Comparison of ENCODE assay signal across 12 cellular contexts in the genomic region with DNA sequence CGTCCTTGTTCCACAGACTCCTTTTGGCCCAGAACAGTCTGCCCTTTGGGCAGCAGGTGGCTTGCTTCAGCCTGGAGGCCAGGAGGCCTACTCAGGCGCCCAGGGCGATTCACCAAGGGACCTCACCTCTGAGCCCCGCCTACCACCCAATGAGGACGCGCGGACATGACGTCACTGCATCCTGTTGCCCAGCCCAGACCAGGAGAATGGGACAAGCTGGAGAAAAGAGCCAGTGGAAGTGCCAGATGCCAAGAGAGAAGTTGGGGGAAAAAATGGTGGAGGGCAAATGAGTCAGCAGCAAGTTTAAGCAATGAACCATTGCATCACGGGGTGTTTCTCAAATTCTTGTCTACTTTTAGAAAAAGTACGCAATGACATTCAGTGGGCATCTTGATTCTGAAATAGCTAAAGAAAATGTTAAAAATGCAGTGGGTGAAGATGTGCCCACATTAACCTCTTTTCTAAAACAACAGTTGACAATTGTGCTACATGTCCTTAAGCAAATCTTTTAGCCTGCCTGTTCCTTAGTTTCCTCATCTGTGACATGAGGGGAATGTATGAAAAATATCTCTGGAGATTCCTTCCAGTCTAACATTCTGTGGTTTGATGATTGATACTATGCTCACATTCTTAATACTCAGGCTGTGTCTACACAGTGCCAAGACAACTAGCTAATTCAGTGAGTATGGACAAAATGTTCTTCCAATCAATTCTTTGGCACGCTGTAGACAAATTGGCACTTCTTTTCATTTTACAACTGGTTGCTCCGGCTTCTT. TPM values are rescaled to one million over a fixed set of nuclear protein-coding genes. Genes with fewer than 3 reads are reported as not detected.
DNase-seq lines count a peak whose midpoint lies in the region; ATAC-seq and TF ChIP-seq lines count a peak whose summit lies in the region.
"Had no signal": no experiment of that assay in that cellular context is flagged by ENCODE, and none has a peak within 500 bp of the region (broad histone marks: within the 10 kb centered on the region; RNA-seq: fewer than 3 reads in every experiment).

No MANE protein-coding gene starts in this region.

- H3K27me3 ChIP-seq in GM23248 (replicated peaks; ENCODE audit: insufficient read depth): no peaks in the 10 kb centered on the region
- no peaks in the 10 kb centered on the region for H3K27me3 ChIP-seq in trophoblast cell (ENCODE audit: insufficient read depth, low read length)

- no peak overlapping the region for H2BK12ac ChIP-seq in trophoblast cell (ENCODE audit: low read length)

- H3K4me1 ChIP-seq in GM23248 (ENCODE audit: insufficient read depth) (peaks cover 45% of the 10 kb centered on the region), trophoblast cell (ENCODE audit: control insufficient read depth in 1 of 2, insufficient read depth in 2 of 2, low read length in 2 of 2) (peaks cover 0 to 8% of the 10 kb centered on the region in 2 experiments)

- no peak overlapping the region for H3K18ac ChIP-seq in trophoblast cell (ENCODE audit: low read length)

- H3K9me3 ChIP-seq in GM23248 (ENCODE audit: low read depth) (no peaks in the 10 kb centered on the region), trophoblast cell (ENCODE audit: insufficient read depth, low read depth, low read length) (no peaks in the 10 kb centered on the region)

- no peak overlapping the region for H4K12ac ChIP-seq in trophoblast cell (ENCODE audit: low read depth, low read length)

- H3K9me2 ChIP-seq in GM23248 (ENCODE audit: insufficient read depth): no peaks in the 10 kb centered on the region

- H2AFZ ChIP-seq in GM23248 (no peak overlapping the region), trophoblast cell (ENCODE audit: insufficient read depth, low read length, poor library complexity) (no peak overlapping the region)

- H3K4me2 ChIP-seq in GM23248 (ENCODE audit: unreplicated experiment): peak overlapping the region; percentile 27
- H3K4me2 ChIP-seq in trophoblast cell (ENCODE audit: low read length): no peak overlapping the region

- peak overlapping the region; percentile 80 for H3K27ac ChIP-seq in GM23248
- H3K27ac ChIP-seq in trophoblast cell (ENCODE audit: low read depth, low read length): no peak overlapping the region

- in situ Hi-C loops in GM23248 (cut with MboI): no loop called here

- no peak for ATAC-seq in GM19035 (IDR thresholded peaks at IDR 0.05; ENCODE audit: unreplicated experiment)
- ATAC-seq: left lobe of liver; stimulated activated naive B cell treated with anti-CD40 and anti-IgM and Interleukin-4, amounts not matched to agents 10 μg/mL and 1 μg/mL and 100 μg/mL, for 72 hours had no signal

- 0 out of 2 replicates have a peak overlapping the region, but pooled peaks have one; percentile 5 for H3K9ac ChIP-seq in GM23248
- no peak overlapping the region for H3K9ac ChIP-seq in trophoblast cell (ENCODE audit: low read length)

- H2AK5ac ChIP-seq in trophoblast cell (ENCODE audit: low read length): no peak overlapping the region

- H3K14ac ChIP-seq in trophoblast cell (ENCODE audit: low read length): no peak overlapping the region

- H3K4me3 ChIP-seq in GM23248: no peak overlapping the region
- H3K4me3 ChIP-seq in fibroblast of pulmonary artery (replicated peaks; ENCODE audit: low read depth, low read length): no peak overlapping the region
- H3K4me3 ChIP-seq in trophoblast cell (ENCODE audit: low read depth, low read length): no peak overlapping the region

- H3K79me2 ChIP-seq in GM23248 (ENCODE audit: insufficient read depth) (no peaks in the 10 kb centered on the region), trophoblast cell (ENCODE audit: control insufficient read depth, insufficient read depth, low read length, poor library complexity) (no peaks in the 10 kb centered on the region)

- H3K36me3 ChIP-seq in GM23248 (ENCODE audit: low read depth) (no peaks in the 10 kb centered on the region), trophoblast cell (ENCODE audit: control insufficient read depth in 1 of 2, insufficient read depth in 2 of 2, low read length in 2 of 2) (no peaks in the 10 kb centered on the region)

- H3K23ac ChIP-seq in trophoblast cell (ENCODE audit: low read length): no peak overlapping the region

- H4K20me1 ChIP-seq in GM23248 (ENCODE audit: insufficient read depth): no peaks in the 10 kb centered on the region

- no peaks in the 10 kb centered on the region for H3K79me1 ChIP-seq in trophoblast cell (ENCODE audit: low read length)

- DNase-seq in GM23248: peak; percentile 94
- peak; percentile 88 for DNase-seq in RPMI7951 (ENCODE audit: low read depth)
- DNase-seq in fibroblast of pulmonary artery (ENCODE audit: low read depth): peak; percentile 53
- DNase-seq in trophoblast cell: peak; percentile 97 to 99
- DNase-seq in stimulated activated naive CD4-positive, alpha-beta T cell treated with Interleukin-2 at 50 U/mL for 16 hours (lab: John Stamatoyannopoulos, UW): no peak
- no peak for DNase-seq in occipital lobe (lab: John Stamatoyannopoulos, UW)
- no peak for DNase-seq in NCI-H526 treated with DMSO at 0.1 percent for 48 hours (lab: John Stamatoyannopoulos, UW)
- DNase-seq: activated gamma-delta T cell treated with Interleukin-2 at 50 U/mL for 16 hours; DND-41; stimulated activated naive B cell treated with anti-CD40 and anti-IgM and Interleukin-4, amounts not matched to agents 10 μg/mL and 1 μg/mL and 100 μg/mL, for 72 hours had no signal

- no peak overlapping the region for H4K91ac ChIP-seq in trophoblast cell (ENCODE audit: low read depth, low read length)

- no peak overlapping the region for H4K8ac ChIP-seq in trophoblast cell (ENCODE audit: low read depth, low read length)

- peaks cover 48% of the 10 kb centered on the region for H3F3A ChIP-seq in GM23248 (ENCODE audit: insufficient read depth)

- H3K4ac ChIP-seq in trophoblast cell (ENCODE audit: low read depth, low read length): no peak overlapping the region

- no peak overlapping the region for H2BK120ac ChIP-seq in trophoblast cell (ENCODE audit: insufficient read depth, low read length, poor library complexity)

- TF ChIP-seq CTCF in fibroblast of pulmonary artery (IDR thresholded peaks at IDR 0.05; ENCODE audit: low read length, missing control alignments): no peak

- WGBS in GM23248 (ENCODE audit: low coverage in 1 of 2, low lambda C conversion rate in 2 of 2, missing lambda C conversion rate in 2 of 2), 2 experiments: 48 to 50% methylated on average over 12 of the region's 12 CpGs
- no CpG with 5 or more reads among the region's 12 CpGs for WGBS in trophoblast cell (ENCODE audit: extremely low coverage, insufficient coverage, insufficient read length)

- no peak overlapping the region for H2BK5ac ChIP-seq in trophoblast cell (ENCODE audit: low read depth, low read length, poor library complexity)

RNA-seq across cellular contexts. Expression of a gene that starts 23.9 kb away (rescaled TPM):
- 0.22 TPM in 1 of 2 replicates, not detected in the other for total RNA-seq in GM23248 (2014; rRNA removed; shearing (Covaris generic))
- 0.09 and 0.11 TPM in 2 replicates for polyA plus RNA-seq in GM23248 (2016; fragmentation: Nextera tagmentation; extraction: Ambion mirVana)
- total RNA-seq in RPMI7951 (2014; rRNA removed; shearing (Covaris generic)): not detected in 2 replicates
- polyA plus RNA-seq in trophoblast cell (2013): 0.24 and 0.25 TPM in 2 replicates
- total RNA-seq in occipital lobe: not detected
- total RNA-seq: left lobe of liver had no signal

Comparison
In these comparisons a context has a peak if more than half of its experiments do, and no peak if none do; other contexts are left out.
1. DNase-seq: peak in GM23248 (single experiment), RPMI7951 (single experiment), fibroblast of pulmonary artery (single experiment) and trophoblast cell (2 of 2); none in stimulated activated naive CD4-positive, alpha-beta T cell treated with Interleukin-2 at 50 U/mL for 16 hours (single experiment), occipital lobe (single experiment) and NCI-H526 treated with DMSO at 0.1 percent for 48 hours (single experiment).